24 cellular contexts compared by ENCODE assay signal in genomic region chr12:76490763-76491162, GRCh38.
A peak's percentile ranks its signal among the peaks of the same experiment; 100 is the strongest.
DNase-seq lines count a peak whose midpoint lies in the region; ATAC-seq, FAIRE-seq and TF ChIP-seq lines count a peak whose summit lies in the region.
"Had no signal": no experiment of that assay in that cellular context is flagged by ENCODE, and none has a peak within 500 bp of the region (broad histone marks: within the 10 kb centered on the region; RNA-seq: fewer than 3 reads in every experiment).

No MANE protein-coding gene starts in this region.

- no peaks in the 10 kb centered on the region for H3K79me2 ChIP-seq in HepG2 (ENCODE audit: insufficient read depth, low read length)
- H3K79me2 ChIP-seq in H9 (ENCODE audit: insufficient read depth, low read length), result peaks cover 2% of the 10 kb centered on the region; the same call in 1 of the 2 replicates
- H3K79me2 ChIP-seq in SK-N-SH (ENCODE audit: insufficient read depth), result peaks cover 7% of the 10 kb centered on the region; the same call in 1 of the 2 replicates

- no peak overlapping the region for H3K9ac ChIP-seq in HepG2 (ENCODE audit: insufficient read depth, low read depth, low read length)
- H3K9ac ChIP-seq in H9 (ENCODE audit: extremely low read depth, insufficient read length, low read length), result no peak overlapping the region
- H3K9ac ChIP-seq in SK-N-SH, result no peak overlapping the region
- H3K9ac ChIP-seq: BLaER1 treated with 17β-estradiol and CSF1 and Interleukin-3, amounts not matched to agents 10 nM and 100 nM had no signal

- no peak overlapping the region for H3K4me2 ChIP-seq in HepG2 (ENCODE audit: low read depth, low read length)
- H3K4me2 ChIP-seq in H9 (ENCODE audit: insufficient read depth, insufficient read length, low read length), result no peak overlapping the region
- no peak overlapping the region for H3K4me2 ChIP-seq in SK-N-SH
- H3K4me2 ChIP-seq: A549; BLaER1 treated with 17β-estradiol and CSF1 and Interleukin-3, amounts not matched to agents 10 nM and 100 nM had no signal

- peak overlapping the region; percentile 71; the same call in 1 of the 2 replicates for H3K14ac ChIP-seq in H9 (ENCODE audit: insufficient read depth, low read length)

- H3K23ac ChIP-seq in H9 (ENCODE audit: insufficient read length, low read depth, low read length), result no peak overlapping the region

- H2BK5ac ChIP-seq in H9 (ENCODE audit: insufficient read length, low read length), result no peak overlapping the region

- POLR2A ChIA-PET in HepG2 (lab: Yijun Ruan, JAX) (no interaction called here), SK-N-SH (lab: Yijun Ruan, JAX) (no interaction called here)

- ATAC-seq in right lobe of liver, result peak; percentile 28 to 52 (median 40)
- ATAC-seq in HepG2, result no peak
- no peak for ATAC-seq in effector memory CD8-positive, alpha-beta T cell (replicated peaks)
- ATAC-seq in SK-N-SH treated with all-trans-retinoic acid at 6 μM for 48 hours, result no peak
- ATAC-seq: A549, GM12878 had no signal

- intact Hi-C loops in right lobe of liver (cut with DNase I) (no loop called here), HepG2 (cut with micrococcal nuclease; ENCODE audit: unreplicated experiment) (no loop called here)
- intact Hi-C loops in activated T-helper 2 cell treated with anti-CD3 and anti-CD28 coated beads, Interferon-gamma antibody, Interleukin-2, Interleukin-4, amounts not matched to agents 10 μg/mL and 5 μg/mL and 100 μg/mL, durations not matched to agents 14 hours and 24 hours and 36 hours (cut with micrococcal nuclease), result no loop called here

- 63% methylated on average over 4 of the region's 4 CpGs for WGBS in right lobe of liver (ENCODE audit: insufficient coverage, low coverage, low lambda C conversion rate, missing lambda C conversion rate)
- WGBS in HepG2 (ENCODE audit: low lambda C conversion rate), result 89% methylated on average over 3 of the region's 4 CpGs
- no CpG with 5 or more reads among the region's 4 CpGs for WGBS in H9 (ENCODE audit: extremely low coverage, insufficient read length, low lambda C conversion rate)
- WGBS in SK-N-SH (ENCODE audit: low lambda C conversion rate), result 100% methylated on average over 3 of the region's 4 CpGs

- in situ Hi-C loops in HepG2 (cut with HindIII; ENCODE audit: extremely low pct_ligation_motif_present, low pct_unique_long_range_greater_than_20kb), result no loop called here

- H4K8ac ChIP-seq in H9 (replicated peaks; ENCODE audit: insufficient read length, low read depth, low read length), result no peak overlapping the region

- H3K23me2 ChIP-seq in H9 (ENCODE audit: insufficient read length, low read depth, low read length, poor library complexity, severe bottlenecking), result no peaks in the 10 kb centered on the region

- no peak for DNase-seq in right lobe of liver
- DNase-seq in HepG2 (ENCODE audit: low spot score), result no peak
- no peak for DNase-seq in H9
- no peak for DNase-seq in effector memory CD8-positive, alpha-beta T cell
- no peak for DNase-seq in activated T-helper 2 cell treated with anti-CD3 and anti-CD28 coated beads, Interferon-gamma antibody, Interleukin-2, Interleukin-4, amounts not matched to agents 10 μg/mL and 5 μg/mL and 100 μg/mL, durations not matched to agents 14 hours and 24 hours and 36 hours (ENCODE audit: low spot score)
- no peak for DNase-seq in SK-N-SH
- DNase-seq: 8988T; ACHN; AML-193; BE2C; CD8-positive, alpha-beta memory T cell; DMS 273 treated with DMSO at 0.1 percent for 48 hours; DMS79; EL; GDM1; GOT3; HCEC 1CT had no signal

- H3K9me3 Mint-ChIP-seq in H9, result peaks cover 6 to 9% of the 10 kb centered on the region in 2 experiments; a peak in 4 of 5 replicates
- peaks cover 9 to 12% of the 10 kb centered on the region in 2 donors for H3K9me3 Mint-ChIP-seq in effector memory CD8-positive, alpha-beta T cell
- H3K9me3 Mint-ChIP-seq in activated T-helper 2 cell treated with anti-CD3 and anti-CD28 coated beads, Interferon-gamma antibody, Interleukin-2, Interleukin-4, amounts not matched to agents 10 μg/mL and 5 μg/mL and 100 μg/mL, durations not matched to agents 14 hours and 24 hours and 36 hours, result peaks cover 21% of the 10 kb centered on the region

- H3K18ac ChIP-seq in H9 (ENCODE audit: insufficient read length, low read depth, low read length), result no peak overlapping the region

- H3K9me3 ChIP-seq in right lobe of liver (no peaks in the 10 kb centered on the region), HepG2 (ENCODE audit: low read length) (no peaks in the 10 kb centered on the region; the same call in 1 of the 2 replicates), H9 (ENCODE audit: control insufficient read depth, low read depth, low read length) (no peaks in the 10 kb centered on the region), SK-N-SH (peaks cover 7% of the 10 kb centered on the region; the same call in 1 of the 2 replicates)
- H3K9me3 ChIP-seq: A549, BE2C had no signal

- H2AK5ac ChIP-seq in H9 (ENCODE audit: insufficient read length, low read length), result no peak overlapping the region

- H4K5ac ChIP-seq in H9 (ENCODE audit: insufficient read length, low read depth, low read length), result no peak overlapping the region

- no peak overlapping the region for H3K4me3 Mint-ChIP-seq in H9
- H3K4me3 Mint-ChIP-seq in effector memory CD8-positive, alpha-beta T cell, result no peak overlapping the region
- H3K4me3 Mint-ChIP-seq in activated T-helper 2 cell treated with anti-CD3 and anti-CD28 coated beads, Interferon-gamma antibody, Interleukin-2, Interleukin-4, amounts not matched to agents 10 μg/mL and 5 μg/mL and 100 μg/mL, durations not matched to agents 14 hours and 24 hours and 36 hours (ENCODE audit: low read depth), result no peak overlapping the region
- H3K4me3 Mint-ChIP-seq: CD14-positive monocyte; CD8-positive, alpha-beta memory T cell had no signal

- H2BK120ac ChIP-seq in H9 (ENCODE audit: low read depth, low read length, poor library complexity, severe bottlenecking), result no peak overlapping the region

- H3K36me3 Mint-ChIP-seq in H9 (ENCODE audit: insufficient read depth in 1 of 3, low read depth in 3 of 3), result peaks cover 7 to 16% (median 16%) of the 10 kb centered on the region in 3 experiments
- H3K36me3 Mint-ChIP-seq in effector memory CD8-positive, alpha-beta T cell (ENCODE audit: insufficient read depth), result peaks cover 34% of the 10 kb centered on the region
- peaks cover 60% of the 10 kb centered on the region for H3K36me3 Mint-ChIP-seq in activated T-helper 2 cell treated with anti-CD3 and anti-CD28 coated beads, Interferon-gamma antibody, Interleukin-2, Interleukin-4, amounts not matched to agents 10 μg/mL and 5 μg/mL and 100 μg/mL, durations not matched to agents 14 hours and 24 hours and 36 hours (ENCODE audit: low read depth)

- H3K27ac Mint-ChIP-seq in H9, result 0 out of 7 replicates have a peak overlapping the region, but pooled peaks of 1 of the 3 experiments have one; percentile 75
- peak overlapping the region; percentile 30 to 42 for H3K27ac Mint-ChIP-seq in effector memory CD8-positive, alpha-beta T cell
- H3K27ac Mint-ChIP-seq in activated T-helper 2 cell treated with anti-CD3 and anti-CD28 coated beads, Interferon-gamma antibody, Interleukin-2, Interleukin-4, amounts not matched to agents 10 μg/mL and 5 μg/mL and 100 μg/mL, durations not matched to agents 14 hours and 24 hours and 36 hours, result no peak overlapping the region

- peaks cover 3% of the 10 kb centered on the region for H3K79me1 ChIP-seq in H9 (ENCODE audit: insufficient read depth, low read depth, low read length, poor library complexity, severe bottlenecking)

- H3T11ph ChIP-seq in H9 (ENCODE audit: low read length), result no peak overlapping the region

- H3K56ac ChIP-seq in H9 (ENCODE audit: insufficient read length, low read depth, low read length), result no peak overlapping the region

- H3K27me3 ChIP-seq in right lobe of liver (no peaks in the 10 kb centered on the region), HepG2 (ENCODE audit: control insufficient read depth in 1 of 2, insufficient read depth in 2 of 2, low read length in 2 of 2) (no peaks in the 10 kb centered on the region), H9 (ENCODE audit: insufficient read depth, low read length) (no peaks in the 10 kb centered on the region), SK-N-SH (ENCODE audit: insufficient read depth) (no peaks in the 10 kb centered on the region)
- H3K27me3 ChIP-seq: BE2C; BLaER1 treated with 17β-estradiol and CSF1 and Interleukin-3, amounts not matched to agents 10 nM and 100 nM had no signal

- CTCF ChIA-PET in HepG2 (lab: Yijun Ruan, JAX; ENCODE audit: low intra/inter-chr PET ratio, low total read pairs), result no interaction called here
- CTCF ChIA-PET in SK-N-SH (lab: Yijun Ruan, JAX), result no interaction called here

- H3K27ac ChIP-seq in right lobe of liver (no peak overlapping the region), HepG2 (ENCODE audit: extremely low read length, insufficient read depth, low read length) (no peak overlapping the region), H9 (ENCODE audit: insufficient read length, low read depth, low read length) (no peak overlapping the region), SK-N-SH (ENCODE audit: low read depth in 2 of 2, low read length in 1 of 2) (no peak overlapping the region)
- H3K27ac ChIP-seq: A549; BLaER1 treated with 17β-estradiol and CSF1 and Interleukin-3, amounts not matched to agents 10 nM and 100 nM had no signal

- H4K20me1 ChIP-seq in HepG2 (ENCODE audit: insufficient read depth, low read length) (no peaks in the 10 kb centered on the region), H9 (ENCODE audit: control insufficient read depth, insufficient read depth, insufficient read length) (no peaks in the 10 kb centered on the region), SK-N-SH (ENCODE audit: insufficient read depth) (no peaks in the 10 kb centered on the region)

- no peak overlapping the region for H2BK20ac ChIP-seq in H9 (ENCODE audit: low read depth, low read length, poor library complexity, severe bottlenecking)

- no peak overlapping the region for H3K4me3 ChIP-seq in right lobe of liver
- no peak overlapping the region for H3K4me3 ChIP-seq in HepG2 (replicated peaks in 1 of 3; ENCODE audit: insufficient read depth in 1 of 3, low read depth in 2 of 3, low read length in 3 of 3)
- H3K4me3 ChIP-seq in SK-N-SH (ENCODE audit: low read depth in 2 of 2, low read length in 1 of 2), result no peak overlapping the region
- H3K4me3 ChIP-seq: A549; BLaER1 treated with 17β-estradiol and CSF1 and Interleukin-3, amounts not matched to agents 10 nM and 100 nM; GM12878 had no signal

- TF ChIP-seq RAD21 in HepG2 (CRISPR knock-in tag; IDR thresholded peaks at IDR 0.05), result no peak
- no peak for TF ChIP-seq RAD21 in SK-N-SH (IDR thresholded peaks at IDR 0.05; ENCODE audit: low read length)

- TF ChIP-seq POLR2A in right lobe of liver (IDR thresholded peaks at IDR 0.05) (no peak), HepG2 (IDR thresholded peaks at IDR 0.05; ENCODE audit: insufficient read depth in 1 of 2, low read depth in 2 of 2, low read length in 2 of 2) (no peak)

- H3K4me1 ChIP-seq in right lobe of liver (peaks cover 0 to 23% (median 0%) of the 10 kb centered on the region in 4 donors), HepG2 (ENCODE audit: insufficient read depth, low read length) (no peaks in the 10 kb centered on the region), H9 (ENCODE audit: insufficient read depth, low read length) (no peaks in the 10 kb centered on the region), SK-N-SH (ENCODE audit: control insufficient read depth in 1 of 2, insufficient read depth in 2 of 2, low read depth in 1 of 2, low read length in 1 of 2) (no peaks in the 10 kb centered on the region)
- H3K4me1 ChIP-seq: BE2C had no signal

- H3K36me3 ChIP-seq in right lobe of liver, result no peaks in the 10 kb centered on the region
- peaks cover 0 to 8% of the 10 kb centered on the region in 2 experiments; a peak in 1 of 5 replicates for H3K36me3 ChIP-seq in HepG2 (replicated peaks in 1 of 2; ENCODE audit: control insufficient read depth in 1 of 2, insufficient read depth in 2 of 2, low read length in 2 of 2)
- peaks cover 0 to 29% of the 10 kb centered on the region in 2 experiments for H3K36me3 ChIP-seq in SK-N-SH (replicated peaks in 1 of 2; ENCODE audit: control insufficient read depth in 1 of 2, insufficient read depth in 2 of 2, low read length in 1 of 2)
- H3K36me3 ChIP-seq: BE2C had no signal

- no TSS peak for BruUV-seq in HepG2 (replicated peaks; lab: Mats Ljungman, UMichigan)

- TF ChIP-seq CTCF in right lobe of liver (IDR thresholded peaks at IDR 0.05) (no peak), HepG2 (CRISPR knock-in tag; IDR thresholded peaks at IDR 0.05) (no peak), H9 (conservative IDR thresholded peaks at IDR 0.05) (no peak), SK-N-SH (IDR thresholded peaks at IDR 0.05) (no peak)

- no peak overlapping the region for H4K91ac ChIP-seq in H9 (ENCODE audit: insufficient read length, low read depth, low read length)

- TF ChIP-seq EP300 in HepG2 (IDR thresholded peaks at IDR 0.05; ENCODE audit: low read depth in 2 of 2, low read length in 2 of 2) (no peak), HepG2 (CRISPR knock-in tag; IDR thresholded peaks at IDR 0.05; ENCODE audit: borderline replicate concordance) (no peak), SK-N-SH (IDR thresholded peaks at IDR 0.05; ENCODE audit: borderline replicate concordance in 1 of 2, low read depth in 1 of 2, low read length in 1 of 2) (no peak)

- H3F3A ChIP-seq in SK-N-SH (replicated peaks; ENCODE audit: insufficient read depth), result no peaks in the 10 kb centered on the region

- H3K4me1 Mint-ChIP-seq in H9, result no peaks in the 10 kb centered on the region
- peaks cover 19 to 59% of the 10 kb centered on the region in 2 donors for H3K4me1 Mint-ChIP-seq in effector memory CD8-positive, alpha-beta T cell (ENCODE audit: low read depth in 2 of 2)
- peaks cover 9% of the 10 kb centered on the region for H3K4me1 Mint-ChIP-seq in activated T-helper 2 cell treated with anti-CD3 and anti-CD28 coated beads, Interferon-gamma antibody, Interleukin-2, Interleukin-4, amounts not matched to agents 10 μg/mL and 5 μg/mL and 100 μg/mL, durations not matched to agents 14 hours and 24 hours and 36 hours (ENCODE audit: low read depth)

- no peak overlapping the region for H2AFZ ChIP-seq in HepG2 (ENCODE audit: low read length)
- no peak overlapping the region for H2AFZ ChIP-seq in H9 (ENCODE audit: low read length)
- no peak overlapping the region for H2AFZ ChIP-seq in SK-N-SH (ENCODE audit: low read depth)

- no peaks in the 10 kb centered on the region for H3K9me2 ChIP-seq in SK-N-SH

- FAIRE-seq in HepG2 (lab: Jason Lieb, UNC), result no peak
- FAIRE-seq: A549, D721Med, GM12878, H54 had no signal

- H2BK12ac ChIP-seq in H9 (ENCODE audit: insufficient read length, low read depth, low read length), result no peak overlapping the region

- no peak overlapping the region for H3K4ac ChIP-seq in H9 (ENCODE audit: low read depth, low read length)

- no peaks in the 10 kb centered on the region for H3K27me3 Mint-ChIP-seq in H9 (ENCODE audit: low read depth)
- no peaks in the 10 kb centered on the region for H3K27me3 Mint-ChIP-seq in effector memory CD8-positive, alpha-beta T cell
- no peaks in the 10 kb centered on the region for H3K27me3 Mint-ChIP-seq in activated T-helper 2 cell treated with anti-CD3 and anti-CD28 coated beads, Interferon-gamma antibody, Interleukin-2, Interleukin-4, amounts not matched to agents 10 μg/mL and 5 μg/mL and 100 μg/mL, durations not matched to agents 14 hours and 24 hours and 36 hours (ENCODE audit: low read depth)
- H3K27me3 Mint-ChIP-seq: CD8-positive, alpha-beta memory T cell had no signal

- H2BK15ac ChIP-seq in H9 (ENCODE audit: low read depth, low read length), result no peak overlapping the region

Comparison
In these comparisons a context has a peak if more than half of its experiments do, and no peak if none do; other contexts are left out.
1. ATAC-seq: peak in right lobe of liver (4 of 4); none in HepG2 (single experiment), effector memory CD8-positive, alpha-beta T cell (single experiment) and SK-N-SH treated with all-trans-retinoic acid at 6 μM for 48 hours (single experiment).